In the genomic region with DNA sequence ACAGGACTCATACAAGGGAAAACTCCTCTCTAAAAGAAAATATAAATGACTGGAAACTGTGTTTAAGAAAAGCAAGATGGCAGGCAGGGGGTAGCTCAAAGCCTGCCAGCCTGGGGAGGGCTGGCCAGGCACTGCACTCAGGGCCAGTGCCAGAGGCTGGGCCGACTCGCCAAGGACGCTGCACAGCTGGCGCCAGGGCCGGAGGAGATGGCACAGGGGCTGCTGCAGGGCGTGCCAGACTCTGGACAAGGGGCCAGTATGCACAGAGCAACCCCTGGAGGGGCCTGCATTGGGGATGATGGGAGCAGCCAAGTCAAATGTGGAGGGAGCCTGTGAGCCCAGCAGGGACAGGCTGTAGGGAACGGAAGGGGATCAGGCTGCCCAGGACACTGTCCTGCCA, we compare ENCODE assay signal across 26 cellular contexts. TPM values are rescaled to one million over a fixed set of nuclear protein-coding genes. Genes with fewer than 3 reads are reported as not detected.
"Had no signal": no experiment of that assay in that cellular context is flagged by ENCODE, and none has a peak within 500 bp of the region (broad histone marks: within the 10 kb centered on the region; RNA-seq: fewer than 3 reads in every experiment).

No MANE protein-coding gene starts in this region.

- H3K36me3 ChIP-seq: gastroesophageal sphincter, tibial artery, upper lobe of left lung, uterus had no signal

- H3K9me3 Mint-ChIP-seq: immature natural killer cell; naive thymus-derived CD8-positive, alpha-beta T cell; stimulated activated memory B cell treated with anti-CD40 and anti-IgM and Interleukin-4, amounts not matched to agents 10 μg/mL and 1 μg/mL and 100 μg/mL, for 72 hours; stimulated activated naive CD8-positive, alpha-beta T cell treated with anti-CD3 and anti-CD28 coated beads, Interleukin-15, Interleukin-2, amounts not matched to agents 100 ng/mL and 50 ng/mL, for 24 hours had no signal

- H3K4me3 ChIP-seq: esophagus squamous epithelium, gastroesophageal sphincter, lung, mucosa of descending colon, spleen, tibial artery, upper lobe of left lung, uterus had no signal

- H3K36me3 Mint-ChIP-seq: immature natural killer cell; naive thymus-derived CD8-positive, alpha-beta T cell had no signal

- H3K9me3 ChIP-seq: esophagus squamous epithelium, gastroesophageal sphincter, mucosa of descending colon, spleen, tibial artery, upper lobe of left lung, uterus had no signal

- H3K27ac Mint-ChIP-seq: immature natural killer cell; naive thymus-derived CD8-positive, alpha-beta T cell; stimulated activated memory B cell treated with anti-CD40 and anti-IgM and Interleukin-4, amounts not matched to agents 10 μg/mL and 1 μg/mL and 100 μg/mL, for 72 hours; stimulated activated naive CD8-positive, alpha-beta T cell treated with anti-CD3 and anti-CD28 coated beads, Interleukin-15, Interleukin-2, amounts not matched to agents 100 ng/mL and 50 ng/mL, for 24 hours had no signal

- H3K27me3 Mint-ChIP-seq: stimulated activated naive CD8-positive, alpha-beta T cell treated with anti-CD3 and anti-CD28 coated beads, Interleukin-15, Interleukin-2, amounts not matched to agents 100 ng/mL and 50 ng/mL, for 24 hours had no signal

- H3K27ac ChIP-seq: esophagus squamous epithelium, gastroesophageal sphincter, spleen, tibial artery, upper lobe of left lung, uterus had no signal

- H3K27me3 ChIP-seq: upper lobe of left lung, uterus had no signal

- DNase-seq: dermis blood vessel endothelial cell; esophagus squamous epithelium; foreskin fibroblast; glutamatergic neuron; immature natural killer cell; left cardiac atrium; left ventricle myocardium superior; mucosa of descending colon; naive thymus-derived CD8-positive, alpha-beta T cell; spleen; stimulated activated CD4-positive, alpha-beta T cell treated with anti-CD3 and anti-CD28 coated beads, Interleukin-15, amount 100 ng/mL, for 24 hours; stimulated activated CD4-positive, alpha-beta T cell treated with anti-CD3 and anti-CD28 coated beads, Interleukin-1b, Interleukin-23, amount 100 ng/mL, for 48 hours; stimulated activated CD4-positive, alpha-beta T cell treated with anti-CD3 and anti-CD28 coated beads, Interleukin-4, amount 100 ng/mL, for 24 hours; tibial artery; uterus had no signal

- H3K4me3 Mint-ChIP-seq: immature natural killer cell; naive thymus-derived CD8-positive, alpha-beta T cell; stimulated activated memory B cell treated with anti-CD40 and anti-IgM and Interleukin-4, amounts not matched to agents 10 μg/mL and 1 μg/mL and 100 μg/mL, for 72 hours; stimulated activated naive CD8-positive, alpha-beta T cell treated with anti-CD3 and anti-CD28 coated beads, Interleukin-15, Interleukin-2, amounts not matched to agents 100 ng/mL and 50 ng/mL, for 24 hours had no signal

- ATAC-seq: gastroesophageal sphincter; left cardiac atrium; left ventricle myocardium superior; mucosa of descending colon; naive thymus-derived CD8-positive, alpha-beta T cell; sciatic nerve; stimulated activated memory B cell treated with anti-CD40 and anti-IgM and Interleukin-4, amounts not matched to agents 10 μg/mL and 1 μg/mL and 100 μg/mL, for 72 hours had no signal

RNA-seq across cellular contexts. Expression of a gene that starts 4.0 kb away (rescaled TPM):
- total RNA-seq: naive thymus-derived CD8-positive, alpha-beta T cell had no signal

RNA-seq across cellular contexts. Expression of a gene that starts 12.1 kb away (rescaled TPM):
- total RNA-seq: dermis blood vessel endothelial cell; gastroesophageal sphincter; left cardiac atrium; left ventricle myocardium superior; mesenteric fat pad; naive thymus-derived CD8-positive, alpha-beta T cell; osteocyte; pulmonary artery endothelial cell; sciatic nerve; upper lobe of left lung had no signal

RNA-seq across cellular contexts. Expression of a gene that starts 36.5 kb away (rescaled TPM):
- total RNA-seq: dermis blood vessel endothelial cell; esophagus squamous epithelium; mesenteric fat pad; naive thymus-derived CD8-positive, alpha-beta T cell; osteocyte; pulmonary artery endothelial cell; skeletal muscle tissue; temporal lobe had no signal

RNA-seq across cellular contexts. Expression of a gene that starts 41.8 kb away (rescaled TPM):
- total RNA-seq: dermis blood vessel endothelial cell; esophagus squamous epithelium; gastroesophageal sphincter; left cardiac atrium; left ventricle myocardium superior; mesenteric fat pad; mucosa of descending colon; naive thymus-derived CD8-positive, alpha-beta T cell; pulmonary artery endothelial cell; sciatic nerve; skeletal muscle tissue; spleen had no signal
